1 cellular context compared by ENCODE assay signal in the genomic region with DNA sequence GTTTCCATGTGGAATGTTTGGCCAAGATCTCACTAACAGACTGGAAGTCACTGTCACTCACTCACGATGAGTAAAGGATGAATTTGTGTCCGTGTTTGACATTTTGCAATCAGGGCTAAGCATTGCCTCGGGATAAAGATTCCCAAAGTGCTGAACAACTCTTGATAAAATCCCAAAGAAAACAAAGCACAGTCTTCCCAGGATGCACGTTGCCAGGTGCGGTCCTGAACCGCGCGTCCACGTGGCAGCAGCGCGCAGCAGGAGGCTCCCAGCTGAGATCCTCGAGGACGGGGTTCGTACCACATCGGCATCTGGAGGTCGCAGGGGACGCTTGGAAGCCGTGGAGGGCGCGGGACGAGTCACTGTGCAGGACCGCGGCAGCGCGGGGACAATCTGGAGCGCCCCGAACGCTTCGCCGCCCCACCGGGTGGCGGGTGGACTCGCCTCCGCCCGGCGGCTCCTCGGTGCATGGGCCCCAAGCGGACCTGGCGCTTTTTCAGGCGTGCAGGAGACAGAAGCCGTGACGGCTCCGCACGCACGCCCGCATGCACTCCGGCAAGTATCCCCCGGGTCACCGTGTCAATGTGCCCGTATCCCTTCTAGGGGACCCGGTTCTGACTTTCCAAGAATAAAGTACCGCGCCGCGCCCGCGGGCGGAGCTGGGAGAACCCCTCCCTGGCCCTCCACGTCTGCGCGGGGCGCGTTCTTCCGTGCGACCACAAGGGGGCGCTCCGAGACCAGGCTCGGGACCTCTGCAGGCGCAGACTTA.
TF ChIP-seq lines count a peak whose summit lies in the region.

No MANE protein-coding gene starts in this region.

TF ChIP-seq in K562, 482 proteins besides CTCF, POLR2A, EP300 and RAD21 (continued from another document and continues in another):
- TF ChIP-seq, protein P1, sequence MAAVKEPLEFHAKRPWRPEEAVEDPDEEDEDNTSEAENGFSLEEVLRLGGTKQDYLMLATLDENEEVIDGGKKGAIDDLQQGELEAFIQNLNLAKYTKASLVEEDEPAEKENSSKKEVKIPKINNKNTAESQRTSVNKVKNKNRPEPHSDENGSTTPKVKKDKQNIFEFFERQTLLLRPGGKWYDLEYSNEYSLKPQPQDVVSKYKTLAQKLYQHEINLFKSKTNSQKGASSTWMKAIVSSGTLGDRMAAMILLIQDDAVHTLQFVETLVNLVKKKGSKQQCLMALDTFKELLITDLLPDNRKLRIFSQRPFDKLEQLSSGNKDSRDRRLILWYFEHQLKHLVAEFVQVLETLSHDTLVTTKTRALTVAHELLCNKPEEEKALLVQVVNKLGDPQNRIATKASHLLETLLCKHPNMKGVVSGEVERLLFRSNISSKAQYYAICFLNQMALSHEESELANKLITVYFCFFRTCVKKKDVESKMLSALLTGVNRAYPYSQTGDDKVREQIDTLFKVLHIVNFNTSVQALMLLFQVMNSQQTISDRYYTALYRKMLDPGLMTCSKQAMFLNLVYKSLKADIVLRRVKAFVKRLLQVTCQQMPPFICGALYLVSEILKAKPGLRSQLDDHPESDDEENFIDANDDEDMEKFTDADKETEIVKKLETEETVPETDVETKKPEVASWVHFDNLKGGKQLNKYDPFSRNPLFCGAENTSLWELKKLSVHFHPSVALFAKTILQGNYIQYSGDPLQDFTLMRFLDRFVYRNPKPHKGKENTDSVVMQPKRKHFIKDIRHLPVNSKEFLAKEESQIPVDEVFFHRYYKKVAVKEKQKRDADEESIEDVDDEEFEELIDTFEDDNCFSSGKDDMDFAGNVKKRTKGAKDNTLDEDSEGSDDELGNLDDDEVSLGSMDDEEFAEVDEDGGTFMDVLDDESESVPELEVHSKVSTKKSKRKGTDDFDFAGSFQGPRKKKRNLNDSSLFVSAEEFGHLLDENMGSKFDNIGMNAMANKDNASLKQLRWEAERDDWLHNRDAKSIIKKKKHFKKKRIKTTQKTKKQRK (IDR thresholded peaks at IDR 0.05; ENCODE audit: borderline replicate concordance, low read depth, low read length), result no peak; the same call in 1 of the 2 replicates
- no peak for TF ChIP-seq CEBPG (CRISPR knock-in tag; IDR thresholded peaks at IDR 0.05)
- no peak for TF ChIP-seq CEBPG (tag; conservative IDR thresholded peaks at IDR 0.05 in 1 of 2, IDR thresholded peaks at IDR 0.05 in 1 of 2)
- no peak for TF ChIP-seq SRF (CRISPR knock-in tag; IDR thresholded peaks at IDR 0.05)
- no peak for TF ChIP-seq SIRT6 (IDR thresholded peaks at IDR 0.05; ENCODE audit: low read depth, low read length)
- TF ChIP-seq L3MBTL2 (IDR thresholded peaks at IDR 0.05), result peak; percentile 98
- no peak for TF ChIP-seq ZNF274 (IDR thresholded peaks at IDR 0.05; ENCODE audit: borderline replicate concordance, low read depth, low read length)
- no peak for TF ChIP-seq SAP30 (IDR thresholded peaks at IDR 0.05; ENCODE audit: borderline replicate concordance, insufficient read depth, low read depth, low read length, poor library complexity, severe bottlenecking)
- TF ChIP-seq ETV5 (CRISPR knock-in tag; IDR thresholded peaks at IDR 0.05; ENCODE audit: low read depth), result no peak
- no peak for TF ChIP-seq ZNF79 (CRISPR knock-in tag; IDR thresholded peaks at IDR 0.05; ENCODE audit: low read depth)
- peak; percentile 22; the same call in 1 of the 2 replicates for TF ChIP-seq ZNF76 (CRISPR knock-in tag; IDR thresholded peaks at IDR 0.05; ENCODE audit: borderline replicate concordance)
- TF ChIP-seq MECOM (CRISPR knock-in tag; IDR thresholded peaks at IDR 0.05), result no peak
- TF ChIP-seq, protein P2, sequence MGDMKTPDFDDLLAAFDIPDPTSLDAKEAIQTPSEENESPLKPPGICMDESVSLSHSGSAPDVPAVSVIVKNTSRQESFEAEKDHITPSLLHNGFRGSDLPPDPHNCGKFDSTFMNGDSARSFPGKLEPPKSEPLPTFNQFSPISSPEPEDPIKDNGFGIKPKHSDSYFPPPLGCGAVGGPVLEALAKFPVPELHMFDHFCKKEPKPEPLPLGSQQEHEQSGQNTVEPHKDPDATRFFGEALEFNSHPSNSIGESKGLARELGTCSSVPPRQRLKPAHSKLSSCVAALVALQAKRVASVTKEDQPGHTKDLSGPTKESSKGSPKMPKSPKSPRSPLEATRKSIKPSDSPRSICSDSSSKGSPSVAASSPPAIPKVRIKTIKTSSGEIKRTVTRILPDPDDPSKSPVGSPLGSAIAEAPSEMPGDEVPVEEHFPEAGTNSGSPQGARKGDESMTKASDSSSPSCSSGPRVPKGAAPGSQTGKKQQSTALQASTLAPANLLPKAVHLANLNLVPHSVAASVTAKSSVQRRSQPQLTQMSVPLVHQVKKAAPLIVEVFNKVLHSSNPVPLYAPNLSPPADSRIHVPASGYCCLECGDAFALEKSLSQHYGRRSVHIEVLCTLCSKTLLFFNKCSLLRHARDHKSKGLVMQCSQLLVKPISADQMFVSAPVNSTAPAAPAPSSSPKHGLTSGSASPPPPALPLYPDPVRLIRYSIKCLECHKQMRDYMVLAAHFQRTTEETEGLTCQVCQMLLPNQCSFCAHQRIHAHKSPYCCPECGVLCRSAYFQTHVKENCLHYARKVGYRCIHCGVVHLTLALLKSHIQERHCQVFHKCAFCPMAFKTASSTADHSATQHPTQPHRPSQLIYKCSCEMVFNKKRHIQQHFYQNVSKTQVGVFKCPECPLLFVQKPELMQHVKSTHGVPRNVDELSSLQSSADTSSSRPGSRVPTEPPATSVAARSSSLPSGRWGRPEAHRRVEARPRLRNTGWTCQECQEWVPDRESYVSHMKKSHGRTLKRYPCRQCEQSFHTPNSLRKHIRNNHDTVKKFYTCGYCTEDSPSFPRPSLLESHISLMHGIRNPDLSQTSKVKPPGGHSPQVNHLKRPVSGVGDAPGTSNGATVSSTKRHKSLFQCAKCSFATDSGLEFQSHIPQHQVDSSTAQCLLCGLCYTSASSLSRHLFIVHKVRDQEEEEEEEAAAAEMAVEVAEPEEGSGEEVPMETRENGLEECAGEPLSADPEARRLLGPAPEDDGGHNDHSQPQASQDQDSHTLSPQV (IDR thresholded peaks at IDR 0.05), result no peak; the same call in 1 of the 2 replicates
- TF ChIP-seq ARHGAP35 (IDR thresholded peaks at IDR 0.05; ENCODE audit: partially characterized antibody), result no peak
- TF ChIP-seq YY1 (IDR thresholded peaks at IDR 0.05; ENCODE audit: borderline replicate concordance in 1 of 3, control insufficient read depth in 1 of 3, extremely low read depth in 1 of 3, insufficient read depth in 3 of 3, insufficient read length in 1 of 3, insufficient replicate concordance in 2 of 3, low read depth in 1 of 3, low read length in 2 of 3), result peak in 1 of 3 experiments; percentile 27
- TF ChIP-seq ZNF589 (CRISPR knock-in tag; IDR thresholded peaks at IDR 0.05; ENCODE audit: low read depth), result no peak
- TF ChIP-seq FOXJ3 (CRISPR knock-in tag; IDR thresholded peaks at IDR 0.05), result no peak
- no peak for TF ChIP-seq GTF2F1 (IDR thresholded peaks at IDR 0.05; ENCODE audit: low read depth, low read length)
- TF ChIP-seq NEUROD1 (IDR thresholded peaks at IDR 0.05; ENCODE audit: borderline replicate concordance, low read depth, low read length, partially characterized antibody), result no peak
- TF ChIP-seq, protein P3, sequence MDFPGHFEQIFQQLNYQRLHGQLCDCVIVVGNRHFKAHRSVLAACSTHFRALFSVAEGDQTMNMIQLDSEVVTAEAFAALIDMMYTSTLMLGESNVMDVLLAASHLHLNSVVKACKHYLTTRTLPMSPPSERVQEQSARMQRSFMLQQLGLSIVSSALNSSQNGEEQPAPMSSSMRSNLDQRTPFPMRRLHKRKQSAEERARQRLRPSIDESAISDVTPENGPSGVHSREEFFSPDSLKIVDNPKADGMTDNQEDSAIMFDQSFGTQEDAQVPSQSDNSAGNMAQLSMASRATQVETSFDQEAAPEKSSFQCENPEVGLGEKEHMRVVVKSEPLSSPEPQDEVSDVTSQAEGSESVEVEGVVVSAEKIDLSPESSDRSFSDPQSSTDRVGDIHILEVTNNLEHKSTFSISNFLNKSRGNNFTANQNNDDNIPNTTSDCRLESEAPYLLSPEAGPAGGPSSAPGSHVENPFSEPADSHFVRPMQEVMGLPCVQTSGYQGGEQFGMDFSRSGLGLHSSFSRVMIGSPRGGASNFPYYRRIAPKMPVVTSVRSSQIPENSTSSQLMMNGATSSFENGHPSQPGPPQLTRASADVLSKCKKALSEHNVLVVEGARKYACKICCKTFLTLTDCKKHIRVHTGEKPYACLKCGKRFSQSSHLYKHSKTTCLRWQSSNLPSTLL (IDR thresholded peaks at IDR 0.05), result no peak
- TF ChIP-seq, protein P4, sequence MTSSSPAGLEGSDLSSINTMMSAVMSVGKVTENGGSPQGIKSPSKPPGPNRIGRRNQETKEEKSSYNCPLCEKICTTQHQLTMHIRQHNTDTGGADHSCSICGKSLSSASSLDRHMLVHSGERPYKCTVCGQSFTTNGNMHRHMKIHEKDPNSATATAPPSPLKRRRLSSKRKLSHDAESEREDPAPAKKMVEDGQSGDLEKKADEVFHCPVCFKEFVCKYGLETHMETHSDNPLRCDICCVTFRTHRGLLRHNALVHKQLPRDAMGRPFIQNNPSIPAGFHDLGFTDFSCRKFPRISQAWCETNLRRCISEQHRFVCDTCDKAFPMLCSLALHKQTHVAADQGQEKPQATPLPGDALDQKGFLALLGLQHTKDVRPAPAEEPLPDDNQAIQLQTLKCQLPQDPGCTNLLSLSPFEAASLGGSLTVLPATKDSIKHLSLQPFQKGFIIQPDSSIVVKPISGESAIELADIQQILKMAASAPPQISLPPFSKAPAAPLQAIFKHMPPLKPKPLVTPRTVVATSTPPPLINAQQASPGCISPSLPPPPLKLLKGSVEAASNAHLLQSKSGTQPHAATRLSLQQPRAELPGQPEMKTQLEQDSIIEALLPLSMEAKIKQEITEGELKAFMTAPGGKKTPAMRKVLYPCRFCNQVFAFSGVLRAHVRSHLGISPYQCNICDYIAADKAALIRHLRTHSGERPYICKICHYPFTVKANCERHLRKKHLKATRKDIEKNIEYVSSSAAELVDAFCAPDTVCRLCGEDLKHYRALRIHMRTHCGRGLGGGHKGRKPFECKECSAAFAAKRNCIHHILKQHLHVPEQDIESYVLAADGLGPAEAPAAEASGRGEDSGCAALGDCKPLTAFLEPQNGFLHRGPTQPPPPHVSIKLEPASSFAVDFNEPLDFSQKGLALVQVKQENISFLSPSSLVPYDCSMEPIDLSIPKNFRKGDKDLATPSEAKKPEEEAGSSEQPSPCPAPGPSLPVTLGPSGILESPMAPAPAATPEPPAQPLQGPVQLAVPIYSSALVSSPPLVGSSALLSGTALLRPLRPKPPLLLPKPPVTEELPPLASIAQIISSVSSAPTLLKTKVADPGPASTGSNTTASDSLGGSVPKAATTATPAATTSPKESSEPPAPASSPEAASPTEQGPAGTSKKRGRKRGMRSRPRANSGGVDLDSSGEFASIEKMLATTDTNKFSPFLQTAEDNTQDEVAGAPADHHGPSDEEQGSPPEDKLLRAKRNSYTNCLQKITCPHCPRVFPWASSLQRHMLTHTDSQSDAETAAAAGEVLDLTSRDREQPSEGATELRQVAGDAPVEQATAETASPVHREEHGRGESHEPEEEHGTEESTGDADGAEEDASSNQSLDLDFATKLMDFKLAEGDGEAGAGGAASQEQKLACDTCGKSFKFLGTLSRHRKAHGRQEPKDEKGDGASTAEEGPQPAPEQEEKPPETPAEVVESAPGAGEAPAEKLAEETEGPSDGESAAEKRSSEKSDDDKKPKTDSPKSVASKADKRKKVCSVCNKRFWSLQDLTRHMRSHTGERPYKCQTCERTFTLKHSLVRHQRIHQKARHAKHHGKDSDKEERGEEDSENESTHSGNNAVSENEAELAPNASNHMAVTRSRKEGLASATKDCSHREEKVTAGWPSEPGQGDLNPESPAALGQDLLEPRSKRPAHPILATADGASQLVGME (CRISPR knock-in tag; IDR thresholded peaks at IDR 0.05), result no peak
- TF ChIP-seq MAZ (CRISPR knock-in tag; conservative IDR thresholded peaks at IDR 0.05 in 1 of 2, IDR thresholded peaks at IDR 0.05 in 1 of 2), result peak; percentile 77 to 79
- TF ChIP-seq PHF20 (IDR thresholded peaks at IDR 0.05; ENCODE audit: partially characterized antibody), result peak; percentile 41
- TF ChIP-seq NFRKB (IDR thresholded peaks at IDR 0.05; ENCODE audit: low read depth), result no peak
- no peak for TF ChIP-seq ZNF124 (CRISPR knock-in tag; IDR thresholded peaks at IDR 0.05)
- TF ChIP-seq TCF7 (IDR thresholded peaks at IDR 0.05; ENCODE audit: borderline replicate concordance), result no peak
- TF ChIP-seq POU5F1 (IDR thresholded peaks at IDR 0.05; ENCODE audit: borderline replicate concordance, low read depth, low read length, partially characterized antibody), result no peak
- TF ChIP-seq, protein P5, sequence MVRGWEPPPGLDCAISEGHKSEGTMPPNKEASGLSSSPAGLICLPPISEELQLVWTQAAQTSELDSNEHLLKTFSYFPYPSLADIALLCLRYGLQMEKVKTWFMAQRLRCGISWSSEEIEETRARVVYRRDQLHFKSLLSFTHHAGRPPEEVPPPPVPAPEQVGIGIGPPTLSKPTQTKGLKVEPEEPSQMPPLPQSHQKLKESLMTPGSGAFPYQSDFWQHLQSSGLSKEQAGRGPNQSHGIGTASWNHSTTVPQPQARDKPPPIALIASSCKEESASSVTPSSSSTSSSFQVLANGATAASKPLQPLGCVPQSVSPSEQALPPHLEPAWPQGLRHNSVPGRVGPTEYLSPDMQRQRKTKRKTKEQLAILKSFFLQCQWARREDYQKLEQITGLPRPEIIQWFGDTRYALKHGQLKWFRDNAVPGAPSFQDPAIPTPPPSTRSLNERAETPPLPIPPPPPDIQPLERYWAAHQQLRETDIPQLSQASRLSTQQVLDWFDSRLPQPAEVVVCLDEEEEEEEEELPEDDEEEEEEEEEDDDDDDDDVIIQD (CRISPR knock-in tag; IDR thresholded peaks at IDR 0.05), result no peak
- TF ChIP-seq ZNF384 (IDR thresholded peaks at IDR 0.05; ENCODE audit: low read depth, low read length), result no peak
- TF ChIP-seq PML (IDR thresholded peaks at IDR 0.05; ENCODE audit: low read length), result no peak
- TF ChIP-seq ETS2 (tag; IDR thresholded peaks at IDR 0.05; ENCODE audit: borderline replicate concordance, poor library complexity, severe bottlenecking), result no peak
- TF ChIP-seq JUNB (CRISPR knock-in tag; conservative IDR thresholded peaks at IDR 0.05), result no peak
- TF ChIP-seq ZNF134 (CRISPR knock-in tag; conservative IDR thresholded peaks at IDR 0.05), result no peak
- no peak for TF ChIP-seq ZNF354B (CRISPR knock-in tag; IDR thresholded peaks at IDR 0.05)
- TF ChIP-seq, protein P6, sequence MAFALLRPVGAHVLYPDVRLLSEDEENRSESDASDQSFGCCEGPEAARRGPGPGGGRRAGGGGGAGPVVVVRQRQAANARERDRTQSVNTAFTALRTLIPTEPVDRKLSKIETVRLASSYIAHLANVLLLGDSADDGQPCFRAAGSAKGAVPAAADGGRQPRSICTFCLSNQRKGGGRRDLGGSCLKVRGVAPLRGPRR (CRISPR knock-in tag; IDR thresholded peaks at IDR 0.05), result no peak
- TF ChIP-seq ZBED1 (IDR thresholded peaks at IDR 0.05), result no peak
- TF ChIP-seq HLTF (IDR thresholded peaks at IDR 0.05), result no peak
- TF ChIP-seq NCOA2 (IDR thresholded peaks at IDR 0.05; ENCODE audit: partially characterized antibody in 2 of 2), result no peak
- TF ChIP-seq ELF4 (CRISPR knock-in tag; IDR thresholded peaks at IDR 0.05), result no peak
